ENCODE assay signal across 14 cellular contexts in genomic region chr5:19988447-19988846, GRCh38. TPM values are rescaled to one million over a fixed set of nuclear protein-coding genes. Genes with fewer than 3 reads are reported as not detected.
A peak's percentile ranks its signal among the peaks of the same experiment; 100 is the strongest.
DNase-seq lines count a peak whose midpoint lies in the region; ATAC-seq and TF ChIP-seq lines count a peak whose summit lies in the region.
"Had no signal": no experiment of that assay in that cellular context is flagged by ENCODE, and none has a peak within 500 bp of the region (broad histone marks: within the 10 kb centered on the region; RNA-seq: fewer than 3 reads in every experiment).

No MANE protein-coding gene starts in this region.

- intact Hi-C loops in psoas muscle (cut with DNase I), result no loop called here

- DNase-seq in ELR (ENCODE audit: low read depth) (peak; percentile 7), SK-N-MC (ENCODE audit: low read depth, low spot score) (no peak), fibroblast of the aortic adventitia (ENCODE audit: low read depth) (no peak), psoas muscle (no peak), NCI-H1694 (lab: John Stamatoyannopoulos, UW) (no peak), HUDEP-2 (lab: John Stamatoyannopoulos, UW; ENCODE audit: unreplicated experiment in 76 of 76) (no peak), GM13977 (ENCODE audit: low spot score) (no peak)
- no peak for DNase-seq in stimulated activated naive CD4-positive, alpha-beta T cell treated with Interleukin-2 at 50 U/mL for 16 hours (lab: John Stamatoyannopoulos, UW)
- DNase-seq: activated CD4-positive, alpha-beta T cell treated with anti-CD3 and anti-CD28 coated beads, Interleukin-2, amount 10 ng/mL, durations not matched to agents 7 days and 5 days; activated naive CD4-positive, alpha-beta T cell treated with anti-CD3 and anti-CD28 coated beads, Interleukin-2, amount 50 U/mL, for 16 hours; NCI-H2107 had no signal

- H3K27ac ChIP-seq in SK-N-MC, result no peak overlapping the region
- H3K27ac ChIP-seq in psoas muscle, result no peak overlapping the region
- H3K27ac ChIP-seq: SJSA1 had no signal

- in situ Hi-C loops in GM13977 (cut with MboI; ENCODE audit: low pct_unique_long_range_greater_than_20kb, low sequenced_read_pairs, unreplicated experiment), result no loop called here

- 16 to 20% (median 18%) methylated on average over 12 of the region's 12 CpGs for WGBS in psoas muscle, 3 donors

- TF ChIP-seq CTCF in fibroblast of the aortic adventitia (IDR thresholded peaks at IDR 0.05; ENCODE audit: insufficient read depth, low read length) (no peak), psoas muscle (IDR thresholded peaks at IDR 0.05) (no peak), GM13977 (IDR thresholded peaks at IDR 0.05; ENCODE audit: extremely low read depth, insufficient read depth, missing control alignments) (no peak)

- ATAC-seq in psoas muscle, result no peak

- H3K36me3 ChIP-seq in SK-N-MC (ENCODE audit: insufficient read depth, low read length) (no peaks in the 10 kb centered on the region), psoas muscle (ENCODE audit: insufficient read depth in 1 of 2, low read depth in 1 of 2) (no peaks in the 10 kb centered on the region)
- H3K36me3 ChIP-seq: SJSA1 had no signal

- no peaks in the 10 kb centered on the region for H3K4me1 ChIP-seq in psoas muscle
- H3K4me1 ChIP-seq: SJSA1 had no signal

- peaks cover 0 to 3% (median 0%) of the 10 kb centered on the region in 3 donors for H3K27me3 ChIP-seq in psoas muscle (ENCODE audit: insufficient read depth in 3 of 3, low read length in 2 of 3)
- H3K27me3 ChIP-seq: SJSA1 had no signal

- H3K9me3 ChIP-seq in SK-N-MC (ENCODE audit: low read depth, low read length) (no peaks in the 10 kb centered on the region), psoas muscle (no peaks in the 10 kb centered on the region)
- H3K9me3 ChIP-seq: SJSA1 had no signal

- H3K4me3 ChIP-seq in SK-N-MC (peak overlapping the region; percentile 80), fibroblast of the aortic adventitia (ENCODE audit: low read depth, low read length) (peak overlapping the region; percentile 69), psoas muscle (peak overlapping the region; percentile 13)
- H3K4me3 ChIP-seq: SJSA1 had no signal

- H3K9ac ChIP-seq in SK-N-MC (ENCODE audit: insufficient read length), result no peak overlapping the region

RNA-seq across cellular contexts. Expression of gene CDH18, which starts 0.4 kb away (rescaled TPM):
- total RNA-seq in fibroblast of the aortic adventitia (ENCODE audit: low replicate concordance) (2.2 and 16.6 TPM in 2 replicates), psoas muscle (not detected)
- under 1 TPM in 2 of 3 donors, not detected in 1; 0.03 TPM for polyA plus RNA-seq in psoas muscle
- total RNA-seq: activated CD4-positive, alpha-beta T cell treated with anti-CD3 and anti-CD28 coated beads, Interleukin-2, amount 10 ng/mL, durations not matched to agents 7 days and 5 days; left ventricle myocardium superior; renal cortical epithelial cell; SJSA1 had no signal

Comparison
In these comparisons a context has a peak if more than half of its experiments do, and no peak if none do; other contexts are left out.
1. H3K4me3 ChIP-seq: peak in every context shown above with its lines; median percentile 80 in SK-N-MC; 69 in fibroblast of the aortic adventitia; 13 in psoas muscle.